In the genomic region with DNA sequence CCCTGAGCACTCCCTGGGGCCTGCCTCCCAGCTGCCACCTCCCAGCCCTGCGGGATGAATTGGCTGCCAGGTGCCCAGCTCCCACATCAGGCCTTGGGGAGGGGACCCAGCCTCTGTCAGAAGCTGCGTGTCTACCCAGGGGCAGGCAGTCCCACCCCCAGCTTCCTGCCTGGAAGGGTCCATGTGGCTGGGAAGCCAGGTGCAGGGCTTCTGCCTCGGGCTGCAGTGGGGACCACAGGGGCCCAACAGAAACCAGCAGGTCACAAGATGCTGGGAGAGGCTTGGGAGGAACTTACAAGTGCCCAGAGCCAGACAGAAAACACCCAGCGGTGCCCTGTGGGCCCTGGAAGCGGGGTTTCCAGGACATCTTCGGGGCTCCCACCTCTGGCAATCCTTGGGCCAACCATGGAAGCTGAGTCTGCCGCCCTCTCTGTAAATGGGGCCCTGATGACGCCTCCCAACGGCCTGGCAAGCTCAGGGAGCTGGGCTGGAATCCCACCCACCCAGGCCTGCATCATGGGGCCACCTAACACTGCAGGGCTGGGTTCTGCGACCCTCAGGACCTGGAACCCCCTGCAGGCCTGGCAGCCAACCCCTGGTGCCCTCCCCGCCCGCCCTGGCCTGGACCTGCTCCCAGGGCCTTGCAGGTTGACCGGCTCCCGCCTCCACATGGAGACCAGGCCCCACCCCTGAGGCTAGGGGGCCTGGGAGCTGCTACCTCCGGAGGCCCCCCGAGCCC, we compare ENCODE assay signal across 15 cellular contexts. TPM values are rescaled to one million over a fixed set of nuclear protein-coding genes. Genes with fewer than 3 reads are reported as not detected.
DNase-seq lines count a peak whose midpoint lies in the region; ATAC-seq, FAIRE-seq and TF ChIP-seq lines count a peak whose summit lies in the region.
"Had no signal": no experiment of that assay in that cellular context is flagged by ENCODE, and none has a peak within 500 bp of the region (broad histone marks: within the 10 kb centered on the region; RNA-seq: fewer than 3 reads in every experiment).

No MANE protein-coding gene starts in this region.

- H3K27ac ChIP-seq in kidney (ENCODE audit: low read depth in 2 of 2, low read length in 2 of 2): no peak overlapping the region
- H3K27ac ChIP-seq in transverse colon: no peak overlapping the region
- H3K27ac ChIP-seq: KMS-11, prostate gland had no signal

- H3K9me3 Mint-ChIP-seq in stimulated activated memory B cell treated with anti-CD40 and anti-IgM and Interleukin-4, amounts not matched to agents 10 μg/mL and 1 μg/mL and 100 μg/mL, for 72 hours: no peaks in the 10 kb centered on the region
- H3K9me3 Mint-ChIP-seq: effector memory CD8-positive, alpha-beta T cell; immature natural killer cell; natural killer cell had no signal

- TF ChIP-seq POLR2A in transverse colon (IDR thresholded peaks at IDR 0.05): no peak

- DNase-seq in activated naive CD4-positive, alpha-beta T cell treated with anti-CD3 and anti-CD28 coated beads, Interleukin-2, amount 50 U/mL, for 16 hours: peak; percentile 9
- DNase-seq in activated naive CD4-positive, alpha-beta T cell treated with Interleukin-2 at 50 U/mL for 16 hours: no peak
- peak; percentile 62 for DNase-seq in kidney
- peak; percentile 4 for DNase-seq in transverse colon
- DNase-seq in COR-L47 (lab: John Stamatoyannopoulos, UW): no peak
- DNase-seq in NCI-H2107 treated with DMSO at 0.1 percent for 48 hours (lab: John Stamatoyannopoulos, UW; ENCODE audit: unreplicated experiment): no peak

- intact Hi-C loops in kidney (cut with DNase I): loop anchor here (5.0 kb wide), 1 partner anchor 109 kb away; no protein-coding TSS in a partner anchor
- intact Hi-C loops in transverse colon (cut with DNase I; ENCODE audit: low total_unique reads): loop anchor here (1.0 to 2.0 kb wide), 2 partner anchors 42 to 111 kb away; no protein-coding TSS in a partner anchor

- no peak for FAIRE-seq in kidney (lab: Jason Lieb, UNC)
- FAIRE-seq: H54 had no signal

- no peak overlapping the region for H3K27ac Mint-ChIP-seq in stimulated activated memory B cell treated with anti-CD40 and anti-IgM and Interleukin-4, amounts not matched to agents 10 μg/mL and 1 μg/mL and 100 μg/mL, for 72 hours
- H3K27ac Mint-ChIP-seq: activated CD8-positive, alpha-beta T cell treated with anti-CD3 and anti-CD28 coated beads, Interleukin-2, amount 10 ng/mL, durations not matched to agents 7 days and 5 days; immature natural killer cell had no signal

- no peak for TF ChIP-seq EP300 in transverse colon (IDR thresholded peaks at IDR 0.05; ENCODE audit: low read depth)

- no peaks in the 10 kb centered on the region for H3K36me3 Mint-ChIP-seq in stimulated activated memory B cell treated with anti-CD40 and anti-IgM and Interleukin-4, amounts not matched to agents 10 μg/mL and 1 μg/mL and 100 μg/mL, for 72 hours
- H3K36me3 Mint-ChIP-seq: immature natural killer cell, natural killer cell had no signal

- H3K9me3 ChIP-seq in kidney (ENCODE audit: control insufficient read depth in 1 of 2, low read length in 2 of 2) (no peaks in the 10 kb centered on the region), transverse colon (no peaks in the 10 kb centered on the region)
- H3K9me3 ChIP-seq: prostate gland had no signal

- TF ChIP-seq CTCF in kidney (IDR thresholded peaks at IDR 0.05; ENCODE audit: borderline replicate concordance, extremely low read depth, insufficient read depth): no peak
- TF ChIP-seq CTCF in transverse colon (IDR thresholded peaks at IDR 0.05): no peak

- no peaks in the 10 kb centered on the region for H3K4me1 ChIP-seq in kidney (ENCODE audit: control insufficient read depth in 1 of 2, insufficient read depth in 1 of 2, low read depth in 1 of 2, low read length in 2 of 2)
- H3K4me1 ChIP-seq in transverse colon: peaks cover 7 to 17% (median 11%) of the 10 kb centered on the region in 4 donors

- peak; percentile 4 for ATAC-seq in HG02642 (IDR thresholded peaks at IDR 0.05; ENCODE audit: poor library complexity, unreplicated experiment)
- ATAC-seq in stimulated activated memory B cell treated with anti-CD40 and anti-IgM and Interleukin-4, amounts not matched to agents 10 μg/mL and 1 μg/mL and 100 μg/mL, for 72 hours: no peak

- no peaks in the 10 kb centered on the region for H3K27me3 ChIP-seq in transverse colon

- H3K9ac ChIP-seq in kidney (ENCODE audit: low read length in 2 of 2): no peak overlapping the region
- H3K9ac ChIP-seq: KMS-11 had no signal

- H3K4me1 Mint-ChIP-seq in stimulated activated memory B cell treated with anti-CD40 and anti-IgM and Interleukin-4, amounts not matched to agents 10 μg/mL and 1 μg/mL and 100 μg/mL, for 72 hours: peaks cover 13% of the 10 kb centered on the region
- H3K4me1 Mint-ChIP-seq: immature natural killer cell, natural killer cell had no signal

- 58 to 68% methylated on average over 3 to 16 of the region's 16 CpGs for WGBS in transverse colon (ENCODE audit: low coverage in 1 of 2), 2 donors

- no peaks in the 10 kb centered on the region for H3K27me3 Mint-ChIP-seq in stimulated activated memory B cell treated with anti-CD40 and anti-IgM and Interleukin-4, amounts not matched to agents 10 μg/mL and 1 μg/mL and 100 μg/mL, for 72 hours
- H3K27me3 Mint-ChIP-seq: effector memory CD8-positive, alpha-beta T cell had no signal

- no peak overlapping the region for H3K4me3 ChIP-seq in kidney (ENCODE audit: low read length in 2 of 2)
- no peak overlapping the region for H3K4me3 ChIP-seq in transverse colon
- H3K4me3 ChIP-seq: prostate gland had no signal

- in situ Hi-C loops in transverse colon (cut with MboI; ENCODE audit: low pct_ligation_motif_present in 1 of 4, low pct_unique_long_range_greater_than_20kb in 1 of 4, low sequenced_read_pairs in 3 of 4): loop anchor here in 2 of 4 donors (5.0 to 25.0 kb wide), 2 partner anchors 94 to 114 kb away; a partner anchor contains a TSS

- no peak overlapping the region for H3K4me3 Mint-ChIP-seq in stimulated activated memory B cell treated with anti-CD40 and anti-IgM and Interleukin-4, amounts not matched to agents 10 μg/mL and 1 μg/mL and 100 μg/mL, for 72 hours
- H3K4me3 Mint-ChIP-seq: activated CD8-positive, alpha-beta T cell treated with anti-CD3 and anti-CD28 coated beads, Interleukin-2, amount 10 ng/mL, durations not matched to agents 7 days and 5 days; effector memory CD8-positive, alpha-beta T cell; immature natural killer cell; natural killer cell had no signal

- H3K36me3 ChIP-seq in kidney (ENCODE audit: control insufficient read depth in 1 of 2, insufficient read depth in 2 of 2, low read length in 2 of 2) (no peaks in the 10 kb centered on the region), transverse colon (no peaks in the 10 kb centered on the region)

RNA-seq across cellular contexts. Expression of a gene that starts 36.6 kb away (rescaled TPM):
- total RNA-seq in kidney (40.6 TPM), transverse colon (10 to 100 TPM; 14.5 to 42.6 (median 31.3) TPM)
- 12.8 TPM for polyA plus RNA-seq in kidney (ENCODE audit: insufficient read depth, low read depth, low replicate concordance)

RNA-seq across cellular contexts. Expression of a gene that starts 37.2 kb away (rescaled TPM):
- total RNA-seq in kidney (85.6 TPM), transverse colon (100 to 1,000 TPM in 1 of 4 donors, 10 to 100 TPM in 3; 50.1 to 224 (median 68.8) TPM)
- polyA plus RNA-seq in kidney (ENCODE audit: insufficient read depth, low read depth, low replicate concordance): 74.0 TPM

Comparison
In these comparisons a context has a peak if more than half of its experiments do, and no peak if none do; other contexts are left out.
1. DNase-seq: peak in activated naive CD4-positive, alpha-beta T cell treated with anti-CD3 and anti-CD28 coated beads, Interleukin-2, amount 50 U/mL, for 16 hours (single experiment), kidney (single experiment) and transverse colon (single experiment); none in activated naive CD4-positive, alpha-beta T cell treated with Interleukin-2 at 50 U/mL for 16 hours (single experiment), COR-L47 (single experiment) and NCI-H2107 treated with DMSO at 0.1 percent for 48 hours (single experiment).